ENCODE assay signal across 22 cellular contexts in genomic region chr7:108838143-108838542, GRCh38.
"Had no signal": no experiment of that assay in that cellular context is flagged by ENCODE, and none has a peak within 500 bp of the region (broad histone marks: within the 10 kb centered on the region; RNA-seq: fewer than 3 reads in every experiment).

No MANE protein-coding gene starts in this region.

- H3K9me3 ChIP-seq: right lobe of liver, thoracic aorta, upper lobe of left lung had no signal

- H3K4me1 ChIP-seq: body of pancreas, left lung, right lobe of liver, upper lobe of left lung had no signal

- H3K27ac ChIP-seq: body of pancreas, left lung, right lobe of liver, skin epidermis, stomach, thoracic aorta, upper lobe of left lung had no signal

- H3K36me3 ChIP-seq: left lung, right lobe of liver, stomach, thoracic aorta, upper lobe of left lung had no signal

- DNase-seq: activated CD4-positive, alpha-beta T cell treated with anti-CD3 and anti-CD28 coated beads for 4 hours; activated CD4-positive, alpha-beta T cell treated with anti-CD3 and anti-CD28 coated beads, Interleukin-2, amount 50 U/mL, for 48 hours; activated CD4-positive, CD25-positive, alpha-beta regulatory T cell; activated effector memory CD4-positive, alpha-beta T cell treated with Interleukin-2 at 50 U/mL for 16 hours; activated naive CD4-positive, alpha-beta T cell treated with anti-CD3 and anti-CD28 coated beads, Interleukin-2, amount 10 ng/mL, durations not matched to agents 7 days and 5 days; activated T-cell treated with anti-CD3 and anti-CD28 coated beads, Interleukin-2, amount 50 U/mL, for 72 hours; amygdala; body of pancreas; effector CD8-positive, alpha-beta T cell; erythroblast; foreskin melanocyte; left lung; midbrain; occipital lobe; posterior cingulate gyrus; right lobe of liver; stimulated activated CD4-positive, alpha-beta T cell treated with anti-CD3 and anti-CD28 coated beads, Interleukin-2, amount 100 ng/mL, for 24 hours; stomach; T1000; upper lobe of left lung had no signal

- H3K27me3 ChIP-seq: body of pancreas, left lung, right lobe of liver, stomach, upper lobe of left lung had no signal

- H3K4me3 ChIP-seq: body of pancreas, left lung, right lobe of liver, skin epidermis, stomach, thoracic aorta, upper lobe of left lung had no signal
